ENCODE assay signal across 1 cellular context in the genomic region with DNA sequence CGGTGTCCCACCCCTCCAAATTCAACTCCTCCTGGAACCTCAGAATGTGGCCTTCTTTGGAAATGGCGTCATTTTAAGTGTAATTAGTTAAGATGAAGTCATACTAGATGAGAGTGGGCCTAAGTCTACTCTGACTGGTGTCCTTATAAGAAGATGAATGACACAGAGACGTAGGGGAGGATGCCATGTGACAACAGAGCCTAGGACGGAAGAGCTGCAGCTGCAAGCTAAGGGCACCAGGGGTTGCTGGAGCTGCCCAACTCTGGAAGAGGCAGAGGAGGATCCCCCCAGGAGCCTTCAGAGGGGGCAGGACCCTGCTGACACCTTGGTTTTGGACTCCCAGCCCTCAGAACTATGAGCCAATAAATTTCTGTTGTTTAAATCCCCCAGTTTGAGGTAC.
TF ChIP-seq lines count a peak whose summit lies in the region.

No MANE protein-coding gene starts in this region.

TF ChIP-seq in IMR-90, 13 proteins besides CTCF, POLR2A, EP300 and RAD21 (continued from another document):
- no peak for TF ChIP-seq CEBPB (IDR thresholded peaks at IDR 0.05; ENCODE audit: low read depth, low read length)
TF ChIP-seq in IMR-90: peak in this region for 0.
